In genomic region chr3:141530133-141530768, GRCh38 we compare ENCODE assay signal across 9 cellular contexts. TPM values are rescaled to one million over a fixed set of nuclear protein-coding genes. Genes with fewer than 3 reads are reported as not detected.
DNase-seq lines count a peak whose midpoint lies in the region; ATAC-seq and TF ChIP-seq lines count a peak whose summit lies in the region.
"Had no signal": no experiment of that assay in that cellular context is flagged by ENCODE, and none has a peak within 500 bp of the region (broad histone marks: within the 10 kb centered on the region; RNA-seq: fewer than 3 reads in every experiment).

No MANE protein-coding gene starts in this region.

- no peaks in the 10 kb centered on the region for H3K9me3 ChIP-seq in Karpas-422 (ENCODE audit: low read length)
- no peaks in the 10 kb centered on the region for H3K9me3 ChIP-seq in muscle layer of duodenum (ENCODE audit: control insufficient read depth in 1 of 2, low read length in 2 of 2)

- H3K27ac ChIP-seq in Karpas-422 (ENCODE audit: low read length) (peak overlapping the region; percentile 56), muscle layer of duodenum (ENCODE audit: low read length) (peak overlapping the region; percentile 36)

- H3K4me2 ChIP-seq in Karpas-422 (ENCODE audit: low read depth, low read length, poor library complexity, severe bottlenecking), result peak overlapping the region; percentile 38

- DNase-seq in AG20443 (ENCODE audit: low spot score), result peak; percentile 51
- DNase-seq in Karpas-422, result no peak
- peak; percentile 61 for DNase-seq in astrocyte of the spinal cord (ENCODE audit: low read depth, low spot score)
- no peak for DNase-seq in HUDEP-2 (lab: John Stamatoyannopoulos, UW; ENCODE audit: unreplicated experiment in 76 of 76)
- DNase-seq in mucosa of gallbladder (ENCODE audit: low spot score), result no peak
- no peak for DNase-seq in DMS 273 (lab: John Stamatoyannopoulos, UW; ENCODE audit: unreplicated experiment)
- DNase-seq: NCI-H2081 had no signal

- no peak overlapping the region for H2AFZ ChIP-seq in Karpas-422 (ENCODE audit: low read length)

- peaks cover 43% of the 10 kb centered on the region for H3K4me1 ChIP-seq in Karpas-422 (ENCODE audit: low read length)
- peaks cover 0 to 4% of the 10 kb centered on the region in 2 donors for H3K4me1 ChIP-seq in muscle layer of duodenum (ENCODE audit: control insufficient read depth in 1 of 2, insufficient read depth in 2 of 2, low read length in 2 of 2)

- H3K27me3 ChIP-seq in Karpas-422 (ENCODE audit: low read length) (no peaks in the 10 kb centered on the region), muscle layer of duodenum (ENCODE audit: low read depth, low read length) (no peaks in the 10 kb centered on the region)

- no peaks in the 10 kb centered on the region for H3K9me2 ChIP-seq in Karpas-422 (replicated peaks; ENCODE audit: insufficient read depth, low read length)

- no peaks in the 10 kb centered on the region for H4K20me1 ChIP-seq in Karpas-422 (ENCODE audit: insufficient read depth, low read depth, low read length)

- ATAC-seq in HG03097 (IDR thresholded peaks at IDR 0.05; ENCODE audit: low FRiP score, unreplicated experiment), result no peak

- peaks cover 65% of the 10 kb centered on the region for H3K79me2 ChIP-seq in Karpas-422 (ENCODE audit: low read length)

- H3K36me3 ChIP-seq in Karpas-422 (ENCODE audit: insufficient read depth, low read length) (peaks cover 30% of the 10 kb centered on the region), muscle layer of duodenum (ENCODE audit: control insufficient read depth in 1 of 2, insufficient read depth in 2 of 2, low read length in 2 of 2) (peaks cover 0 to 1% of the 10 kb centered on the region in 2 donors)

- no peak overlapping the region for H3K4me3 ChIP-seq in Karpas-422 (ENCODE audit: low read length)
- no peak overlapping the region for H3K4me3 ChIP-seq in astrocyte of the spinal cord (ENCODE audit: low read depth, low read length)
- H3K4me3 ChIP-seq in muscle layer of duodenum (ENCODE audit: low read depth in 1 of 2, low read length in 2 of 2), result no peak overlapping the region

- no peak for TF ChIP-seq CTCF in astrocyte of the spinal cord (IDR thresholded peaks at IDR 0.05; ENCODE audit: low read depth, low read length)

- in situ Hi-C loops in astrocyte of the spinal cord (cut with HindIII; ENCODE audit: low sequenced_read_pairs), result no loop called here

- no peak overlapping the region for H3K9ac ChIP-seq in Karpas-422 (ENCODE audit: low read length)

RNA-seq across cellular contexts. Expression of gene RASA2, which starts 43.4 kb away (rescaled TPM):
- total RNA-seq in Karpas-422 (2014; rRNA removed; shearing (Covaris generic); ENCODE audit: low replicate concordance), result 11.5 and 27.1 TPM in 2 replicates
- 10.0 TPM for total RNA-seq in mucosa of gallbladder

Comparison
In these comparisons a context has a peak if more than half of its experiments do, and no peak if none do; other contexts are left out.
1. DNase-seq: peak in AG20443 (single experiment) and astrocyte of the spinal cord (single experiment); none in Karpas-422 (single experiment), HUDEP-2 (0 of 76), mucosa of gallbladder (single experiment) and DMS 273 (single experiment).